ENCODE assay signal across 8 cellular contexts in genomic region chr1:221740941-221741363, GRCh38.
DNase-seq lines count a peak whose midpoint lies in the region; TF ChIP-seq lines count a peak whose summit lies in the region.

No MANE protein-coding gene starts in this region.

- H3K4me3 ChIP-seq in WI38 (ENCODE audit: low read depth, low read length) (peak overlapping the region; percentile 91), fibroblast of mammary gland (ENCODE audit: control insufficient read depth, low read depth, low read length) (peak overlapping the region; percentile 98), skeletal muscle cell (ENCODE audit: low read depth, low read length) (peak overlapping the region; percentile 92)

- DNase-seq in NCI-H345 (lab: John Stamatoyannopoulos, UW) (peak; percentile 34), NCI-H345 treated with DMSO at 0.1 percent for 48 hours (lab: John Stamatoyannopoulos, UW; ENCODE audit: unreplicated experiment) (no peak), fibroblast of mammary gland (ENCODE audit: low read depth) (peak; percentile 19), skeletal muscle cell (ENCODE audit: low read depth) (no peak), kidney tubule cell (ENCODE audit: low spot score) (no peak), DMS153 (lab: John Stamatoyannopoulos, UW) (no peak), NCI-H2227 treated with DMSO at 0.1 percent for 48 hours (lab: John Stamatoyannopoulos, UW) (no peak)

- TF ChIP-seq CTCF in WI38 (IDR thresholded peaks at IDR 0.05; ENCODE audit: low read depth, low read length) (no peak), fibroblast of mammary gland (conservative IDR thresholded peaks at IDR 0.05; ENCODE audit: control insufficient read depth, insufficient read depth, low read depth, low read length) (no peak)

Comparison
In these comparisons a context has a peak if more than half of its experiments do, and no peak if none do; other contexts are left out.
1. DNase-seq: peak in NCI-H345 (single experiment) and fibroblast of mammary gland (single experiment); none in NCI-H345 treated with DMSO at 0.1 percent for 48 hours (single experiment), skeletal muscle cell (single experiment), kidney tubule cell (single experiment), DMS153 (single experiment) and NCI-H2227 treated with DMSO at 0.1 percent for 48 hours (single experiment).
2. Peak in every context shown above with its lines, with median percentiles within 50 percentile points of each other: H3K4me3 ChIP-seq.